In the genomic region with DNA sequence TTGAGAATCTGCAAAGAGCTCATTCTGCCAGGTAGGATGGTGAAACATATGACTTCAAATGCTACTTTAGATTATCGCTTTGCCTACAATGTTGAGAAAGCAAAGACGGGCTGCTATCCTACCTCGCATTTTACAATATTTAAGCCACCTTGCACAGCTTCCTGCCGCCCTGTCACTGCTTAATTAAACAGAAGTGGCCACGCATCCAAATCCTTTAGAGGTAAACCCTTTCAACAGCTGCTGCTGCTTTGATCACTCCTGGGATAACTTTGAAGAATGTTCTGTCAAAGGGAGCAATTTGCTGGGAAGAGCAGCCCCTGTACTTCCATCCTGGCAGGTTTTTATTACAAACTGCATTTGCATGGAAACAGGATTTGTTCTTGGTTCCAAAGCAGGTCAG, we compare ENCODE assay signal across 22 cellular contexts. TPM values are rescaled to one million over a fixed set of nuclear protein-coding genes. Genes with fewer than 3 reads are reported as not detected.
"Had no signal": no experiment of that assay in that cellular context is flagged by ENCODE, and none has a peak within 500 bp of the region (broad histone marks: within the 10 kb centered on the region; RNA-seq: fewer than 3 reads in every experiment).

No MANE protein-coding gene starts in this region.

- DNase-seq: activated CD4-positive, alpha-beta memory T cell treated with anti-CD3 and anti-CD28 coated beads for 36 hours; activated CD4-positive, alpha-beta T cell treated with anti-CD3 and anti-CD28 coated beads, Interleukin-2, amount 10 ng/mL, durations not matched to agents 7 days and 5 days; activated CD4-positive, CD25-positive, alpha-beta regulatory T cell; activated CD8-positive, alpha-beta memory T cell treated with anti-CD3 and anti-CD28 coated beads for 24 hours; activated gamma-delta T cell; activated naive CD4-positive, alpha-beta T cell treated with anti-CD3 and anti-CD28 coated beads for 36 hours; activated T-cell treated with anti-CD3 and anti-CD28 coated beads for 4 hours; activated T-cell treated with anti-CD3 and anti-CD28 coated beads, Interleukin-2, amount 50 U/mL, for 48 hours; amygdala; KBM-7; NCI-H1092; NCI-H1417 treated with DMSO at 0.1 percent for 48 hours; NCI-H1694; NCI-H2029; NCI-H2107; NCI-H446; NK-92 treated with Interleukin-12 subunit alpha and Interleukin-12 subunit beta, amount 100 ng/mL, for 24 hours; OCI-M1; RPMI8226; T-cell; T-helper 2 cell; T1000 had no signal

RNA-seq across cellular contexts. Expression of gene SSTR2, which starts 24.3 kb away (rescaled TPM):
- total RNA-seq: activated CD4-positive, alpha-beta T cell treated with anti-CD3 and anti-CD28 coated beads, Interleukin-2, amount 10 ng/mL, durations not matched to agents 7 days and 5 days; activated naive CD4-positive, alpha-beta T cell treated with anti-CD3 and anti-CD28 coated beads for 36 hours; T-cell had no signal
